Comparison of ENCODE assay signal across 28 cellular contexts in the genomic region with DNA sequence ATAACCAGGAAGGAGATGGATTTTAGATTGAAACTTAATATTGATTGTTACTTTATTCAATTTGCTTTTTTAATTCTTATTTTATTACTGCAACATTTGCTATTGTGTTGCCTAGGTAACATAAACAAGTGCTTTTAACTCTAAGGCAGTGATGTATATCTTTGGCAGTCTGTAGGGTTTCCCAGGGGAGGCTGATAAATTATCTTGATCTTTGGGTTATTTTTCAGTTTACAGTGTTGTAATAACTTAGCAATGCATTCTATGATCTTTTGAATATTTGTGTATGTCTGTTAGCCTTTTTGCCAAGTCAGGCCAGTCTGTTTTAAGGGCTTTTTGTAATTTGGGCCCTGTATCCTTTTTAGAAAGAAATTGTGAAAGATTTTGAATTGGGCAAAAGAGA. TPM values are rescaled to one million over a fixed set of nuclear protein-coding genes. Genes with fewer than 3 reads are reported as not detected.
DNase-seq lines count a peak whose midpoint lies in the region; ATAC-seq and TF ChIP-seq lines count a peak whose summit lies in the region.
"Had no signal": no experiment of that assay in that cellular context is flagged by ENCODE, and none has a peak within 500 bp of the region (broad histone marks: within the 10 kb centered on the region; RNA-seq: fewer than 3 reads in every experiment).

No MANE protein-coding gene starts in this region.

- H3K4me3 ChIP-seq in fibroblast of mammary gland (ENCODE audit: control insufficient read depth, low read depth, low read length) (no peak overlapping the region), osteoblast (ENCODE audit: insufficient read depth, low read length) (no peak overlapping the region)
- H3K4me3 ChIP-seq: lung, right atrium auricular region, spleen had no signal

- intact Hi-C loops in activated naive CD4-positive, alpha-beta T cell treated with anti-CD3 and anti-CD28 coated beads for 36 hours (cut with micrococcal nuclease): no loop called here

- CTCF ChIA-PET in activated naive CD4-positive, alpha-beta T cell treated with anti-CD3 and anti-CD28 coated beads for 36 hours (lab: Charles Lee): interaction anchor here (1.0 kb wide), 1 partner anchor 45 kb away, joined by 4 read pairs; no protein-coding TSS in a partner anchor

- no peaks in the 10 kb centered on the region for H3K4me1 ChIP-seq in osteoblast (ENCODE audit: insufficient read depth, low read length)
- H3K4me1 ChIP-seq: parathyroid adenoma, right atrium auricular region had no signal

- peak overlapping the region; percentile 42 for H3K27ac ChIP-seq in osteoblast (ENCODE audit: low read depth, low read length)
- H3K27ac ChIP-seq: parathyroid adenoma, right atrium auricular region, spleen had no signal

- H3K4me2 ChIP-seq in osteoblast (ENCODE audit: insufficient read depth, low read length): no peak overlapping the region

- H3K9me3 ChIP-seq in osteoblast (ENCODE audit: low read depth, low read length): no peaks in the 10 kb centered on the region
- H3K9me3 ChIP-seq: right atrium auricular region, spleen had no signal

- no peaks in the 10 kb centered on the region for H3K79me2 ChIP-seq in osteoblast (ENCODE audit: insufficient read depth, low read length)
- H3K79me2 ChIP-seq: parathyroid adenoma had no signal

- no peaks in the 10 kb centered on the region for H4K20me1 ChIP-seq in osteoblast (ENCODE audit: insufficient read depth, low read length)

- H3K36me3 Mint-ChIP-seq in activated naive CD4-positive, alpha-beta T cell treated with anti-CD3 and anti-CD28 coated beads for 36 hours (ENCODE audit: low read depth): no peaks in the 10 kb centered on the region

- H3K27me3 Mint-ChIP-seq in activated naive CD4-positive, alpha-beta T cell treated with anti-CD3 and anti-CD28 coated beads for 36 hours (ENCODE audit: low read depth): no peaks in the 10 kb centered on the region
- H3K27me3 Mint-ChIP-seq: activated B cell treated with CpG ODN at 0.5 μM for 24 hours; CD4-positive, alpha-beta T cell had no signal

- ATAC-seq in GM19351 (IDR thresholded peaks at IDR 0.05; ENCODE audit: unreplicated experiment): no peak
- ATAC-seq: activated T-cell treated with anti-CD3 and anti-CD28 coated beads, Interleukin-2, amount 50 U/mL, for 72 hours had no signal

- H3K27ac Mint-ChIP-seq in activated naive CD4-positive, alpha-beta T cell treated with anti-CD3 and anti-CD28 coated beads for 36 hours: no peak overlapping the region
- H3K27ac Mint-ChIP-seq: activated B cell treated with CpG ODN at 0.5 μM for 24 hours; activated T-cell treated with anti-CD3 and anti-CD28 coated beads, Interleukin-2, amount 50 U/mL, for 72 hours; CD4-positive, alpha-beta T cell had no signal

- H3K4me3 Mint-ChIP-seq in activated naive CD4-positive, alpha-beta T cell treated with anti-CD3 and anti-CD28 coated beads for 36 hours: no peak overlapping the region
- H3K4me3 Mint-ChIP-seq: activated B cell treated with CpG ODN at 0.5 μM for 24 hours; activated T-cell treated with anti-CD3 and anti-CD28 coated beads, Interleukin-2, amount 50 U/mL, for 72 hours; CD4-positive, alpha-beta T cell had no signal

- no peak overlapping the region for H2AFZ ChIP-seq in osteoblast (ENCODE audit: low read length)
- H2AFZ ChIP-seq: parathyroid adenoma had no signal

- H3K9me3 Mint-ChIP-seq in activated naive CD4-positive, alpha-beta T cell treated with anti-CD3 and anti-CD28 coated beads for 36 hours: no peaks in the 10 kb centered on the region
- H3K9me3 Mint-ChIP-seq: activated B cell treated with CpG ODN at 0.5 μM for 24 hours; activated T-cell treated with anti-CD3 and anti-CD28 coated beads, Interleukin-2, amount 50 U/mL, for 72 hours; CD4-positive, alpha-beta T cell had no signal

- DNase-seq in EH (ENCODE audit: low read depth) (peak; percentile 33), amniotic stem cell (lab: John Stamatoyannopoulos, UW) (peak; percentile 34), fibroblast of mammary gland (ENCODE audit: low read depth) (peak; percentile 69), osteoblast (ENCODE audit: insufficient read length, low spot score, missing footprints) (no peak), NCI-H524 treated with DMSO at 0.1 percent for 48 hours (lab: John Stamatoyannopoulos, UW) (no peak)
- no peak for DNase-seq in activated naive CD4-positive, alpha-beta T cell (lab: John Stamatoyannopoulos, UW)
- DNase-seq in activated naive CD4-positive, alpha-beta T cell treated with anti-CD3 and anti-CD28 coated beads for 36 hours: no peak
- DNase-seq: activated B cell treated with CpG ODN at 0.5 μM for 24 hours; activated CD4-positive, alpha-beta T cell treated with anti-CD3 and anti-CD28 coated beads, Interleukin-2, amount 50 U/mL, for 1 hour; activated naive CD4-positive, alpha-beta T cell treated with anti-CD3 and anti-CD28 coated beads, Interleukin-2, amount 50 U/mL, for 16 hours; activated T-cell treated with anti-CD3 and anti-CD28 coated beads, Interleukin-2, amount 50 U/mL, for 72 hours; anterior cingulate cortex; caudate nucleus; CD4-positive, alpha-beta T cell; EL; head of caudate nucleus; kidney glomerular epithelial cell; NCI-H1048; NCI-H187 treated with DMSO at 0.1 percent for 48 hours; NCI-H2171 treated with DMSO at 0.1 percent for 48 hours; NCI-H526 treated with DMSO at 0.1 percent for 48 hours; SHP77 treated with DMSO at 0.1 percent for 48 hours; spleen had no signal

- no peaks in the 10 kb centered on the region for H3K27me3 ChIP-seq in osteoblast (ENCODE audit: insufficient read depth, low read length)
- H3K27me3 ChIP-seq: right atrium auricular region, spleen had no signal

- no peaks in the 10 kb centered on the region for H3K36me3 ChIP-seq in osteoblast (ENCODE audit: insufficient read depth, low read length)
- H3K36me3 ChIP-seq: right atrium auricular region, spleen had no signal

- H3K4me1 Mint-ChIP-seq in activated naive CD4-positive, alpha-beta T cell treated with anti-CD3 and anti-CD28 coated beads for 36 hours (ENCODE audit: low read depth): no peaks in the 10 kb centered on the region

- TF ChIP-seq CTCF in fibroblast of mammary gland (conservative IDR thresholded peaks at IDR 0.05; ENCODE audit: control insufficient read depth, insufficient read depth, low read depth, low read length): no peak
- no peak for TF ChIP-seq CTCF in osteoblast (IDR thresholded peaks at IDR 0.05; ENCODE audit: extremely low read depth, low read depth, low read length)

RNA-seq across cellular contexts. Expression of gene DTD2, which starts 7.8 kb away (rescaled TPM):
- 46.0 and 64.1 TPM in 2 replicates for total RNA-seq in osteoblast
- total RNA-seq in activated naive CD4-positive, alpha-beta T cell treated with anti-CD3 and anti-CD28 coated beads for 36 hours: 10 to 100 TPM; 12.9 to 13.3 TPM

RNA-seq across cellular contexts. Expression of gene GPR33, which starts 22.7 kb away (rescaled TPM):
- not detected in 2 replicates for total RNA-seq in osteoblast
- total RNA-seq in activated naive CD4-positive, alpha-beta T cell treated with anti-CD3 and anti-CD28 coated beads for 36 hours: not detected
- total RNA-seq: activated B cell treated with CpG ODN at 0.5 μM for 24 hours; activated T-cell treated with anti-CD3 and anti-CD28 coated beads, Interleukin-2, amount 50 U/mL, for 72 hours; CD4-positive, alpha-beta T cell; dermis microvascular lymphatic vessel endothelial cell; lung; right atrium auricular region; spleen had no signal

RNA-seq across cellular contexts. Expression of gene HEATR5A, which starts 44.8 kb away (rescaled TPM):
- 38.3 and 46.0 TPM in 2 replicates for total RNA-seq in osteoblast
- 1 to 10 TPM; 3.5 to 6.0 TPM for total RNA-seq in activated naive CD4-positive, alpha-beta T cell treated with anti-CD3 and anti-CD28 coated beads for 36 hours

Comparison
In these comparisons a context has a peak if more than half of its experiments do, and no peak if none do; other contexts are left out.
1. DNase-seq: peak in EH (single experiment), amniotic stem cell (single experiment) and fibroblast of mammary gland (single experiment); none in osteoblast (single experiment), activated naive CD4-positive, alpha-beta T cell (0 of 4), activated naive CD4-positive, alpha-beta T cell treated with anti-CD3 and anti-CD28 coated beads for 36 hours (single experiment) and NCI-H524 treated with DMSO at 0.1 percent for 48 hours (single experiment).